In the genomic region with DNA sequence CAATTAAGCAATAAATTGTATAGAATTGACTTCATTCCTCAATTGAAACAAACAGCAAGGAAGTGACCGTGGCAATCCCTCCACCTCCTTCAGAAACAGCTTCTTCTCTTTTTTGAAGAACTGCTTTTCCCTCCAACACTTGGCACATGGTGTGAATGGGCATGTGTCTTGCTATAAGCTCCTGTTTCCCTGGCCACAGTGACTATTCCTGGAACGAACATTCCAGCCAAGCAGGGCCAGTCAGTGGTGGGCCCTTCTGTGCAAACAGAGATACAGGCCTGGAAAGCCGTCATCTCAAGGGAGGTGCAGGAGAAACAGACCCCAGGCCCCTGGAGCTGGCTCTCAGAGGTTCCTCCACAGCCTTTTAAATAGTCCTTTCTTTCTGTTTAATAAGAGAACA, we compare ENCODE assay signal across 32 cellular contexts.
"Had no signal": no experiment of that assay in that cellular context is flagged by ENCODE, and none has a peak within 500 bp of the region (broad histone marks: within the 10 kb centered on the region; RNA-seq: fewer than 3 reads in every experiment).

No MANE protein-coding gene starts in this region.

- H3K9me3 Mint-ChIP-seq: activated B cell treated with CpG ODN at 0.5 μM for 24 hours; activated CD8-positive, alpha-beta T cell treated with anti-CD3 and anti-CD28 coated beads for 36 hours; activated naive CD4-positive, alpha-beta T cell treated with anti-CD3 and anti-CD28 coated beads for 36 hours; activated naive CD4-positive, alpha-beta T cell treated with anti-CD3 and anti-CD28 coated beads, Interleukin-2, amount 50 U/mL, for 24 hours; activated naive CD8-positive, alpha-beta T cell treated with anti-CD3 and anti-CD28 coated beads for 36 hours; activated naive CD8-positive, alpha-beta T cell treated with anti-CD3 and anti-CD28 coated beads, Interleukin-2, amount 50 U/mL, for 24 hours; activated T-cell treated with anti-CD3 and anti-CD28 coated beads, Interleukin-2, amount 50 U/mL, for 4 hours; activated T-helper 2 cell treated with anti-CD3 and anti-CD28 coated beads, Interferon-gamma antibody, Interleukin-2, Interleukin-4, amounts not matched to agents 10 μg/mL and 5 μg/mL and 100 μg/mL, durations not matched to agents 14 hours and 24 hours and 36 hours; endodermal cell; T-helper 2 cell treated with Interferon-gamma antibody and Interleukin-4, amounts not matched to agents 5 μg/mL and 100 μg/mL, for 36 hours had no signal

- DNase-seq: activated B cell treated with CpG ODN at 0.5 μM for 24 hours; activated CD4-positive, alpha-beta T cell treated with anti-CD3 and anti-CD28 coated beads for 48 hours; activated CD4-positive, alpha-beta T cell treated with anti-CD3 and anti-CD28 coated beads, Interleukin-2, amount 50 U/mL, for 1 hour; activated CD4-positive, alpha-beta T cell treated with anti-CD3 and anti-CD28 coated beads, Interleukin-2, amount 50 U/mL, for 48 hours; activated CD8-positive, alpha-beta memory T cell treated with anti-CD3 and anti-CD28 coated beads for 24 hours; activated CD8-positive, alpha-beta T cell treated with anti-CD3 and anti-CD28 coated beads for 36 hours; activated effector memory CD4-positive, alpha-beta T cell treated with anti-CD3 and anti-CD28 coated beads, Interleukin-2, amount 50 U/mL, for 16 hours; activated naive CD4-positive, alpha-beta T cell treated with anti-CD3 and anti-CD28 coated beads for 36 hours; activated naive CD8-positive, alpha-beta T cell treated with anti-CD3 and anti-CD28 coated beads for 36 hours; activated naive CD8-positive, alpha-beta T cell treated with anti-CD3 and anti-CD28 coated beads, Interleukin-2, amount 50 U/mL, for 24 hours; activated T-cell treated with anti-CD3 and anti-CD28 coated beads, Interleukin-2, amount 50 U/mL, for 4 hours; adrenal gland; amygdala; aorta; body of pancreas; caudate nucleus; cortex of kidney; effector memory CD4-positive, alpha-beta T cell; endodermal cell; erythroblast; foreskin keratinocyte; gastrocnemius medialis; heart right ventricle; T-helper 1 cell; T-helper 17 cell; T1000; WERI-Rb-1 had no signal

- H3K27ac ChIP-seq: adrenal gland, body of pancreas, esophagus muscularis mucosa, foreskin keratinocyte, heart right ventricle, WERI-Rb-1 had no signal

- H3K27me3 Mint-ChIP-seq: activated B cell treated with CpG ODN at 0.5 μM for 24 hours; activated CD8-positive, alpha-beta T cell treated with anti-CD3 and anti-CD28 coated beads for 36 hours; activated naive CD4-positive, alpha-beta T cell treated with anti-CD3 and anti-CD28 coated beads, Interleukin-2, amount 50 U/mL, for 24 hours; activated naive CD8-positive, alpha-beta T cell treated with anti-CD3 and anti-CD28 coated beads for 36 hours; activated naive CD8-positive, alpha-beta T cell treated with anti-CD3 and anti-CD28 coated beads, Interleukin-2, amount 50 U/mL, for 24 hours; T-helper 17 cell had no signal

- H3K4me1 ChIP-seq: foreskin keratinocyte had no signal

- H3K27ac Mint-ChIP-seq: activated B cell treated with CpG ODN at 0.5 μM for 24 hours; activated CD8-positive, alpha-beta T cell treated with anti-CD3 and anti-CD28 coated beads for 36 hours; activated naive CD4-positive, alpha-beta T cell treated with anti-CD3 and anti-CD28 coated beads for 36 hours; activated naive CD4-positive, alpha-beta T cell treated with anti-CD3 and anti-CD28 coated beads, Interleukin-2, amount 50 U/mL, for 24 hours; activated naive CD8-positive, alpha-beta T cell treated with anti-CD3 and anti-CD28 coated beads for 36 hours; activated naive CD8-positive, alpha-beta T cell treated with anti-CD3 and anti-CD28 coated beads, Interleukin-2, amount 50 U/mL, for 24 hours; activated T-helper 2 cell treated with anti-CD3 and anti-CD28 coated beads, Interferon-gamma antibody, Interleukin-2, Interleukin-4, amounts not matched to agents 10 μg/mL and 5 μg/mL and 100 μg/mL, durations not matched to agents 14 hours and 24 hours and 36 hours; endodermal cell; T-helper 17 cell; T-helper 2 cell treated with Interferon-gamma antibody and Interleukin-4, amounts not matched to agents 5 μg/mL and 100 μg/mL, for 36 hours had no signal

- ATAC-seq: activated CD4-positive, CD25-positive, alpha-beta regulatory T cell treated with anti-CD3 and anti-CD28 coated beads, Interleukin-2, amount 50 U/mL, for 24 hours; activated CD8-positive, alpha-beta T cell treated with anti-CD3 and anti-CD28 coated beads for 36 hours; activated naive CD8-positive, alpha-beta T cell treated with anti-CD3 and anti-CD28 coated beads, Interleukin-2, amount 50 U/mL, for 24 hours; activated T-cell treated with anti-CD3 and anti-CD28 coated beads, Interleukin-2, amount 50 U/mL, for 4 hours; body of pancreas; foreskin keratinocyte; T-helper 17 cell had no signal

- H3K4me1 Mint-ChIP-seq: activated naive CD4-positive, alpha-beta T cell treated with anti-CD3 and anti-CD28 coated beads, Interleukin-2, amount 50 U/mL, for 24 hours; endodermal cell had no signal

- H3K9me3 ChIP-seq: adrenal gland, body of pancreas, esophagus muscularis mucosa, gastrocnemius medialis, heart right ventricle had no signal

- H3K4me3 ChIP-seq: adrenal gland, body of pancreas, esophagus muscularis mucosa, gastrocnemius medialis, heart right ventricle had no signal

- H3K4me3 Mint-ChIP-seq: activated B cell treated with CpG ODN at 0.5 μM for 24 hours; activated CD8-positive, alpha-beta T cell treated with anti-CD3 and anti-CD28 coated beads for 36 hours; activated naive CD4-positive, alpha-beta T cell treated with anti-CD3 and anti-CD28 coated beads for 36 hours; activated naive CD4-positive, alpha-beta T cell treated with anti-CD3 and anti-CD28 coated beads, Interleukin-2, amount 50 U/mL, for 24 hours; activated naive CD8-positive, alpha-beta T cell treated with anti-CD3 and anti-CD28 coated beads for 36 hours; activated naive CD8-positive, alpha-beta T cell treated with anti-CD3 and anti-CD28 coated beads, Interleukin-2, amount 50 U/mL, for 24 hours; activated T-cell treated with anti-CD3 and anti-CD28 coated beads, Interleukin-2, amount 50 U/mL, for 4 hours; endodermal cell; T-helper 17 cell; T-helper 2 cell treated with Interferon-gamma antibody and Interleukin-4, amounts not matched to agents 5 μg/mL and 100 μg/mL, for 36 hours had no signal

- H3K27me3 ChIP-seq: adrenal gland, body of pancreas, esophagus muscularis mucosa, foreskin keratinocyte, gastrocnemius medialis, heart right ventricle had no signal
